14 cellular contexts compared by ENCODE assay signal in genomic region chr5:143543358-143544255, GRCh38.
DNase-seq lines count a peak whose midpoint lies in the region; ATAC-seq and TF ChIP-seq lines count a peak whose summit lies in the region.
"Had no signal": no experiment of that assay in that cellular context is flagged by ENCODE, and none has a peak within 500 bp of the region (broad histone marks: within the 10 kb centered on the region; RNA-seq: fewer than 3 reads in every experiment).

No MANE protein-coding gene starts in this region.

- H3K36me3 Mint-ChIP-seq in type B pancreatic cell: no peaks in the 10 kb centered on the region

- ATAC-seq in heart right ventricle: peak in 7 of 8 donors; percentile 22 to 70 (median 61)
- no peak for ATAC-seq in Right ventricle myocardium inferior

- H3K27me3 Mint-ChIP-seq in type B pancreatic cell: no peaks in the 10 kb centered on the region

- H3K4me1 Mint-ChIP-seq in type B pancreatic cell (ENCODE audit: unreplicated experiment): peaks cover 26% of the 10 kb centered on the region

- peaks cover 0 to 20% (median 9%) of the 10 kb centered on the region in 9 donors for H3K4me1 ChIP-seq in heart right ventricle
- H3K4me1 ChIP-seq: parathyroid adenoma had no signal

- intact Hi-C loops in heart right ventricle (cut with DNase I) (no loop called here), Right ventricle myocardium inferior (cut with DNase I) (no loop called here)

- 73 to 74% methylated on average over 2 of the region's 2 CpGs for WGBS in heart right ventricle, 2 donors

- H3K9me3 ChIP-seq in heart right ventricle: peaks cover 0 to 24% (median 3%) of the 10 kb centered on the region in 11 donors

- H3K27ac ChIP-seq in heart right ventricle: peak overlapping the region in 4 of 10 donors; percentile 25 to 54 (median 41)
- H3K27ac ChIP-seq: parathyroid adenoma had no signal

- peak overlapping the region; percentile 0 for H3K27ac Mint-ChIP-seq in type B pancreatic cell
- H3K27ac Mint-ChIP-seq: T-helper 2 cell treated with Interferon-gamma antibody and Interleukin-4, amounts not matched to agents 5 μg/mL and 100 μg/mL, for 36 hours had no signal

- no peak overlapping the region for H3K4me3 Mint-ChIP-seq in type B pancreatic cell
- H3K4me3 Mint-ChIP-seq: T-helper 2 cell treated with Interferon-gamma antibody and Interleukin-4, amounts not matched to agents 5 μg/mL and 100 μg/mL, for 36 hours had no signal

- H3K4me3 ChIP-seq in heart right ventricle (no peak overlapping the region), astrocyte of the spinal cord (ENCODE audit: low read depth, low read length) (no peak overlapping the region)

- in situ Hi-C loops in astrocyte of the spinal cord (cut with HindIII; ENCODE audit: low sequenced_read_pairs): no loop called here

- peaks cover 5% of the 10 kb centered on the region for H3K9me3 Mint-ChIP-seq in type B pancreatic cell

- H3K27me3 ChIP-seq in heart right ventricle: no peaks in the 10 kb centered on the region

- no peaks in the 10 kb centered on the region for H3K36me3 ChIP-seq in heart right ventricle

- no peak for TF ChIP-seq CTCF in heart right ventricle (IDR thresholded peaks at IDR 0.05)
- no peak for TF ChIP-seq CTCF in astrocyte of the spinal cord (IDR thresholded peaks at IDR 0.05; ENCODE audit: low read depth, low read length)
- TF ChIP-seq CTCF in type B pancreatic cell (conservative IDR thresholded peaks at IDR 0.05): no peak

- DNase-seq in heart right ventricle: no peak
- DNase-seq in Right ventricle myocardium inferior (ENCODE audit: missing footprints): no peak
- peak; percentile 44 for DNase-seq in astrocyte of the spinal cord (ENCODE audit: low read depth, low spot score)
- peak; percentile 61 for DNase-seq in iris pigment epithelial cell (ENCODE audit: low read depth)
- DNase-seq in type B pancreatic cell (ENCODE audit: extremely low spot score, unreplicated experiment): no peak
- DNase-seq in activated CD8-positive, alpha-beta memory T cell treated with anti-CD3 and anti-CD28 coated beads, Interleukin-2, amount 50 U/mL, for 4 hours: no peak
- no peak for DNase-seq in NCI-H2107 treated with DMSO at 0.1 percent for 48 hours (lab: John Stamatoyannopoulos, UW; ENCODE audit: unreplicated experiment)
- no peak for DNase-seq in germinal center (ENCODE audit: low spot score)
- DNase-seq: effector CD4-positive, alpha-beta T cell; hypothalamus; NCI-H1417; NCI-H524 treated with DMSO at 0.1 percent for 48 hours had no signal

Comparison
In these comparisons a context has a peak if more than half of its experiments do, and no peak if none do; other contexts are left out.
1. DNase-seq: peak in astrocyte of the spinal cord (single experiment) and iris pigment epithelial cell (single experiment); none in heart right ventricle (0 of 2), Right ventricle myocardium inferior (single experiment), type B pancreatic cell (single experiment), activated CD8-positive, alpha-beta memory T cell treated with anti-CD3 and anti-CD28 coated beads, Interleukin-2, amount 50 U/mL, for 4 hours (single experiment), NCI-H2107 treated with DMSO at 0.1 percent for 48 hours (single experiment) and germinal center (single experiment).